In the genomic region with DNA sequence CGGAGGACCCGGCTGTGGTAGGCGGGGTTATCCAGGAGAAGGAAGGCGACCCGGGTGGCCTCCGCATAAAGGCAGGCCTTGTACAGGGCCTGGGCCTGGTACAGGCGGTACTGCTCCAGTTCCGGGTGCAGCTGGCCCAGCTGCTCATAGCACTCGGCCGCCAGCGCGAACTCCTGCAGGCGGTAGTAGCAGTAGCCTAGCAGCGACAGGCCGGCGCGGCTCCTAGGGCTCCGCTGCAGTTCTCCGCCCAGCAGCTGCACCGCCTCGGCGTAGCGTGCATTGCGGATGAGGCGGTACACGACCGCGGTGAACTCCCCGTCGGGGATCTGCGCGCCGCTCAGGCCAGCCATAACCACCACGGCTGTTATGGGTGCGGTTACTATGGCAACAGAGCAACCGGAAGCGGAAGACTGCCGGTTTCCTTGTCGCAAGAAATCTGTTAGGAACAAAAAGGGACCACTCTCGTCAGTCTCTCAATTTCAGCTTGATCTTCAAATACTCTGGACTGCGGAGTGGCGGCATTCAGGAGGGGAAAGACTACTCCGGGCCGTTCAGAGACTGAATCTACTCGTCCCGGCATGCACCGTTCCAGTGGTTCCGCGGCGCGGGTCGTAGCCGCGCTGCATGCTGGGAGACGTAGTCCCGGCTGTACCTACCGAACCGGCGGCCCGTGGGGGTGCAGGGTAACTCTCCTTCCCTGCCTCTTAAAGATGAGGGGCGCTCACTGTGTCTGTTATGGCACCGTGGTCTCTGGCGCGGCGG, we compare ENCODE assay signal across 1 cellular context.
TF ChIP-seq lines count a peak whose summit lies in the region.

No MANE protein-coding gene starts in this region.

TF ChIP-seq in HepG2, 621 proteins besides CTCF, POLR2A, EP300 and RAD21 (continued from another document and continues in another):
- TF ChIP-seq ZNF280D (CRISPR knock-in tag; IDR thresholded peaks at IDR 0.05) = peak; percentile 65; the same call in 1 of the 2 replicates
- 0 out of 2 replicates have a peak, but pooled peaks have one; percentile 54 for TF ChIP-seq ZSCAN29 (CRISPR knock-in tag; conservative IDR thresholded peaks at IDR 0.05)
- TF ChIP-seq, protein P1, sequence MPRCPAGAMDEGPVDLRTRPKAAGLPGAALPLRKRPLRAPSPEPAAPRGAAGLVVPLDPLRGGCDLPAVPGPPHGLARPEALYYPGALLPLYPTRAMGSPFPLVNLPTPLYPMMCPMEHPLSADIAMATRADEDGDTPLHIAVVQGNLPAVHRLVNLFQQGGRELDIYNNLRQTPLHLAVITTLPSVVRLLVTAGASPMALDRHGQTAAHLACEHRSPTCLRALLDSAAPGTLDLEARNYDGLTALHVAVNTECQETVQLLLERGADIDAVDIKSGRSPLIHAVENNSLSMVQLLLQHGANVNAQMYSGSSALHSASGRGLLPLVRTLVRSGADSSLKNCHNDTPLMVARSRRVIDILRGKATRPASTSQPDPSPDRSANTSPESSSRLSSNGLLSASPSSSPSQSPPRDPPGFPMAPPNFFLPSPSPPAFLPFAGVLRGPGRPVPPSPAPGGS (CRISPR knock-in tag; IDR thresholded peaks at IDR 0.05) = 0 out of 2 replicates have a peak, but pooled peaks have one; percentile 16
- TF ChIP-seq HOXA7 (CRISPR knock-in tag; IDR thresholded peaks at IDR 0.05) = no peak
- TF ChIP-seq PHF20 (CRISPR knock-in tag; IDR thresholded peaks at IDR 0.05) = peak; percentile 74
- no peak for TF ChIP-seq NONO (IDR thresholded peaks at IDR 0.05)
- TF ChIP-seq NONO (CRISPR knock-in tag; conservative IDR thresholded peaks at IDR 0.05) = peak; percentile 42
- peak; percentile 70; the same call in 1 of the 2 replicates for TF ChIP-seq HNF1B (CRISPR knock-in tag; IDR thresholded peaks at IDR 0.05)
- no peak for TF ChIP-seq ARNT (IDR thresholded peaks at IDR 0.05)
- TF ChIP-seq, protein P2, sequence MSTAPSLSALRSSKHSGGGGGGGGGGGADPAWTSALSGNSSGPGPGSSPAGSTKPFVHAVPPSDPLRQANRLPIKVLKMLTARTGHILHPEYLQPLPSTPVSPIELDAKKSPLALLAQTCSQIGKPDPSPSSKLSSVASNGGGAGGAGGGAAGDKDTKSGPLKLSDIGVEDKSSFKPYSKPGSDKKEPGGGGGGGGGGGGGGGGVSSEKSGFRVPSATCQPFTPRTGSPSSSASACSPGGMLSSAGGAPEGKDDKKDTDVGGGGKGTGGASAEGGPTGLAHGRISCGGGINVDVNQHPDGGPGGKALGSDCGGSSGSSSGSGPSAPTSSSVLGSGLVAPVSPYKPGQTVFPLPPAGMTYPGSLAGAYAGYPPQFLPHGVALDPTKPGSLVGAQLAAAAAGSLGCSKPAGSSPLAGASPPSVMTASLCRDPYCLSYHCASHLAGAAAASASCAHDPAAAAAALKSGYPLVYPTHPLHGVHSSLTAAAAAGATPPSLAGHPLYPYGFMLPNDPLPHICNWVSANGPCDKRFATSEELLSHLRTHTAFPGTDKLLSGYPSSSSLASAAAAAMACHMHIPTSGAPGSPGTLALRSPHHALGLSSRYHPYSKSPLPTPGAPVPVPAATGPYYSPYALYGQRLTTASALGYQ (CRISPR knock-in tag; IDR thresholded peaks at IDR 0.05) = no peak
- no peak for TF ChIP-seq TIGD3 (CRISPR knock-in tag; IDR thresholded peaks at IDR 0.05; ENCODE audit: borderline replicate concordance)
- TF ChIP-seq GATAD1 (CRISPR knock-in tag; IDR thresholded peaks at IDR 0.05) = peak; percentile 85
- no peak for TF ChIP-seq FOXK2 (IDR thresholded peaks at IDR 0.05)
- TF ChIP-seq ZNF256 (CRISPR knock-in tag; conservative IDR thresholded peaks at IDR 0.05) = peak; percentile 57; the same call in 1 of the 2 replicates
- peak; percentile 56; the same call in 1 of the 2 replicates for TF ChIP-seq ZBTB44 (CRISPR knock-in tag; IDR thresholded peaks at IDR 0.05)
- TF ChIP-seq SUZ12 (IDR thresholded peaks at IDR 0.05; ENCODE audit: low read depth, low read length) = peak; percentile 85
- TF ChIP-seq MAF1 (CRISPR knock-in tag; IDR thresholded peaks at IDR 0.05; ENCODE audit: borderline replicate concordance) = 0 out of 2 replicates have a peak, but pooled peaks have one; percentile 11
- TF ChIP-seq ZNF547 (CRISPR knock-in tag; IDR thresholded peaks at IDR 0.05) = 0 out of 2 replicates have a peak, but pooled peaks have one; percentile 51
- TF ChIP-seq ZNF800 (CRISPR knock-in tag; IDR thresholded peaks at IDR 0.05) = no peak
- TF ChIP-seq ZNF18 (CRISPR knock-in tag; IDR thresholded peaks at IDR 0.05; ENCODE audit: insufficient replicate concordance) = no peak
- TF ChIP-seq, protein P3, sequence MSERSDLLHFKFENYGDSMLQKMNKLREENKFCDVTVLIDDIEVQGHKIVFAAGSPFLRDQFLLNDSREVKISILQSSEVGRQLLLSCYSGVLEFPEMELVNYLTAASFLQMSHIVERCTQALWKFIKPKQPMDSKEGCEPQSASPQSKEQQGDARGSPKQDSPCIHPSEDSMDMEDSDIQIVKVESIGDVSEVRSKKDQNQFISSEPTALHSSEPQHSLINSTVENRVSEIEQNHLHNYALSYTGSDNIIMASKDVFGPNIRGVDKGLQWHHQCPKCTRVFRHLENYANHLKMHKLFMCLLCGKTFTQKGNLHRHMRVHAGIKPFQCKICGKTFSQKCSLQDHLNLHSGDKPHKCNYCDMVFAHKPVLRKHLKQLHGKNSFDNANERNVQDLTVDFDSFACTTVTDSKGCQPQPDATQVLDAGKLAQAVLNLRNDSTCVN (CRISPR knock-in tag; IDR thresholded peaks at IDR 0.05; ENCODE audit: borderline replicate concordance) = peak; percentile 50
- TF ChIP-seq ZFP90 (CRISPR knock-in tag; IDR thresholded peaks at IDR 0.05; ENCODE audit: borderline replicate concordance) = peak; percentile 90; the same call in 1 of the 2 replicates
- 0 out of 2 replicates have a peak, but pooled peaks have one; percentile 28 for TF ChIP-seq ZFP1 (CRISPR knock-in tag; IDR thresholded peaks at IDR 0.05)
- TF ChIP-seq, protein P4, sequence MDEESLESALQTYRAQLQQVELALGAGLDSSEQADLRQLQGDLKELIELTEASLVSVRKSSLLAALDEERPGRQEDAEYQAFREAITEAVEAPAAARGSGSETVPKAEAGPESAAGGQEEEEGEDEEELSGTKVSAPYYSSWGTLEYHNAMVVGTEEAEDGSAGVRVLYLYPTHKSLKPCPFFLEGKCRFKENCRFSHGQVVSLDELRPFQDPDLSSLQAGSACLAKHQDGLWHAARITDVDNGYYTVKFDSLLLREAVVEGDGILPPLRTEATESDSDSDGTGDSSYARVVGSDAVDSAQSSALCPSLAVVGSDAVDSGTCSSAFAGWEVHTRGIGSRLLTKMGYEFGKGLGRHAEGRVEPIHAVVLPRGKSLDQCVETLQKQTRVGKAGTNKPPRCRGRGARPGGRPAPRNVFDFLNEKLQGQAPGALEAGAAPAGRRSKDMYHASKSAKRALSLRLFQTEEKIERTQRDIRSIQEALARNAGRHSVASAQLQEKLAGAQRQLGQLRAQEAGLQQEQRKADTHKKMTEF (CRISPR knock-in tag; IDR thresholded peaks at IDR 0.05) = peak; percentile 75
- TF ChIP-seq ZNF430 (CRISPR knock-in tag; IDR thresholded peaks at IDR 0.05) = 0 out of 2 replicates have a peak, but pooled peaks have one; percentile 48
- TF ChIP-seq ELF1 (CRISPR knock-in tag; IDR thresholded peaks at IDR 0.05) = peak; percentile 93
- TF ChIP-seq ZNF761 (CRISPR knock-in tag; conservative IDR thresholded peaks at IDR 0.05) = no peak
- TF ChIP-seq ZSCAN22 (CRISPR knock-in tag; IDR thresholded peaks at IDR 0.05) = no peak
- peak; percentile 56; the same call in 1 of the 2 replicates for TF ChIP-seq TFDP2 (CRISPR knock-in tag; IDR thresholded peaks at IDR 0.05)
